ENCODE assay signal across 8 cellular contexts in genomic region chr9:112332674-112332976, GRCh38. TPM values are rescaled to one million over a fixed set of nuclear protein-coding genes. Genes with fewer than 3 reads are reported as not detected.
DNase-seq lines count a peak whose midpoint lies in the region; ATAC-seq and TF ChIP-seq lines count a peak whose summit lies in the region.

No MANE protein-coding gene starts in this region.

- H3K4me3 ChIP-seq in GM12865 (ENCODE audit: low read depth, low read length) (peak overlapping the region; percentile 98), RWPE2 (ENCODE audit: severe bottlenecking) (peak overlapping the region; percentile 87), esophagus squamous epithelium (peak overlapping the region; percentile 78 to 100 (median 88)), retinal pigment epithelial cell (ENCODE audit: low read length) (peak overlapping the region; percentile 69)

- ATAC-seq in RWPE2 (ENCODE audit: low read depth) (no peak), GM21360 (IDR thresholded peaks at IDR 0.05; ENCODE audit: unreplicated experiment) (no peak), GM18502 (IDR thresholded peaks at IDR 0.05; ENCODE audit: poor library complexity, unreplicated experiment) (no peak), GM19351 (IDR thresholded peaks at IDR 0.05; ENCODE audit: unreplicated experiment) (no peak)

- WGBS in esophagus squamous epithelium, 2 donors = 0% methylated on average over 5 of the region's 19 CpGs

- peak overlapping the region; percentile 96 for H3K27ac ChIP-seq in RWPE2 (ENCODE audit: poor library complexity, severe bottlenecking)
- peak overlapping the region; percentile 98 to 100 (median 99) for H3K27ac ChIP-seq in esophagus squamous epithelium

- H3K36me3 ChIP-seq in RWPE2 (ENCODE audit: low read depth) = peaks cover 3% of the 10 kb centered on the region; the same call in 1 of the 2 replicates
- no peaks in the 10 kb centered on the region for H3K36me3 ChIP-seq in esophagus squamous epithelium

- no peak for TF ChIP-seq POLR2A in esophagus squamous epithelium (IDR thresholded peaks at IDR 0.05)

- H3K9me3 ChIP-seq in RWPE2 (ENCODE audit: severe bottlenecking) (no peaks in the 10 kb centered on the region), esophagus squamous epithelium (no peaks in the 10 kb centered on the region)

- TF ChIP-seq CTCF in GM12865 (IDR thresholded peaks at IDR 0.05; ENCODE audit: insufficient read depth, low read depth, low read length, missing control alignments) = no peak
- no peak for TF ChIP-seq CTCF in RWPE2 (IDR thresholded peaks at IDR 0.05; ENCODE audit: poor library complexity, severe bottlenecking)
- TF ChIP-seq CTCF in esophagus squamous epithelium (IDR thresholded peaks at IDR 0.05) = peak in 1 of 6 experiments; percentile 1
- TF ChIP-seq CTCF in retinal pigment epithelial cell (conservative IDR thresholded peaks at IDR 0.05; ENCODE audit: low read depth, low read length) = peak; percentile 19

- intact Hi-C loops in esophagus squamous epithelium (cut with DNase I) = no loop called here

- H3K4me1 ChIP-seq in RWPE2 (ENCODE audit: insufficient read depth, poor library complexity, severe bottlenecking) = peaks cover 21% of the 10 kb centered on the region
- peaks cover 0 to 55% (median 16%) of the 10 kb centered on the region in 3 donors for H3K4me1 ChIP-seq in esophagus squamous epithelium

- DNase-seq in GM12865 (ENCODE audit: low read depth) (no peak), RWPE2 (ENCODE audit: low spot score) (no peak), esophagus squamous epithelium (lab: John Stamatoyannopoulos, UW) (no peak), retinal pigment epithelial cell (ENCODE audit: low read depth) (no peak), GOT3 (lab: John Stamatoyannopoulos, UW) (no peak)

- H3K27me3 ChIP-seq in RWPE2 (ENCODE audit: insufficient read depth, poor library complexity, severe bottlenecking) (no peaks in the 10 kb centered on the region), esophagus squamous epithelium (no peaks in the 10 kb centered on the region)

RNA-seq across cellular contexts. Expression of gene PTBP3, which starts 0.8 kb away (rescaled TPM):
- total RNA-seq in esophagus squamous epithelium = 100 to 1,000 TPM in 2 of 4 donors, 10 to 100 TPM in 2; 71.9 to 113 (median 88.8) TPM

RNA-seq across cellular contexts. Expression of gene HSDL2, which starts 47.3 kb away (rescaled TPM):
- 10 to 100 TPM; 18.5 to 49.4 (median 36.0) TPM for total RNA-seq in esophagus squamous epithelium
